Comparison of ENCODE assay signal across 1 cellular context in the genomic region with DNA sequence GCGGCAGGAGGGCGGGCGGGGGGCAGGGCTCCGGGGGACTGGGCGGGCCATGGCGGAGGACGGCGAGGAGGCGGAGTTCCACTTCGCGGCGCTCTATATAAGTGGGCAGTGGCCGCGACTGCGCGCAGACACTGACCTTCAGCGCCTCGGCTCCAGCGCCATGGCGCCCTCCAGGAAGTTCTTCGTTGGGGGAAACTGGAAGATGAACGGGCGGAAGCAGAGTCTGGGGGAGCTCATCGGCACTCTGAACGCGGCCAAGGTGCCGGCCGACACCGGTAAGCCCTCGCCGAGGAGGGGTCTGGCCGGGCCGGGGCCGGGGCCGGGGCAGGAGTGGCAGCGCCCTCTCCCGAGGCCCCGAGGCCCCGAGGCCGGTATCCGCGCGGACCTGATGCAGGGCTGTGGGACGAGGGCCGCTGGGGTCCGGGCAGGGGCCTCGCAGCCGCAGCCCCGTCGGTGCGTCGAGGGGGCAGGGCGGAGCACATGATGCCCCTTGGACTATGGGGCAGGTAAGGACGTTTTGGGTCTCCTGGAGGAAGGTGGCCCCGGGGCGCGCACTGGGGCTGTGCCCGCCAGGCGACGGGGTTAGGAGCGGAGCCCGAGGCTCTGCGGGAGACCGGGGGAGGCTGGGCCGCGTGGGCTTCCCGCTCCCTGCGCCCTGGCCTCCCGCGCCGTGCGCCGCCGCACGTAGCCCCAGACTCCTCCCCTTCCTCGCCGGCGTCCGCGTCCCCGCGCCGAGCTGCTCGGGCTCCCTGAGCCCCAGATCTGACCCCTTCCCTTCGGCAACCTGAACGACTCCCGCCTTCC.
TF ChIP-seq lines count a peak whose summit lies in the region.

A gene (plus strand): TSS at position 125 of the 804 bp plus-strand sequence. CDS start 36 bp downstream, at position 161.

TF ChIP-seq in HepG2, 621 proteins besides CTCF, POLR2A, EP300 and RAD21 (continued from another document and continues in another):
- TF ChIP-seq, protein P1, sequence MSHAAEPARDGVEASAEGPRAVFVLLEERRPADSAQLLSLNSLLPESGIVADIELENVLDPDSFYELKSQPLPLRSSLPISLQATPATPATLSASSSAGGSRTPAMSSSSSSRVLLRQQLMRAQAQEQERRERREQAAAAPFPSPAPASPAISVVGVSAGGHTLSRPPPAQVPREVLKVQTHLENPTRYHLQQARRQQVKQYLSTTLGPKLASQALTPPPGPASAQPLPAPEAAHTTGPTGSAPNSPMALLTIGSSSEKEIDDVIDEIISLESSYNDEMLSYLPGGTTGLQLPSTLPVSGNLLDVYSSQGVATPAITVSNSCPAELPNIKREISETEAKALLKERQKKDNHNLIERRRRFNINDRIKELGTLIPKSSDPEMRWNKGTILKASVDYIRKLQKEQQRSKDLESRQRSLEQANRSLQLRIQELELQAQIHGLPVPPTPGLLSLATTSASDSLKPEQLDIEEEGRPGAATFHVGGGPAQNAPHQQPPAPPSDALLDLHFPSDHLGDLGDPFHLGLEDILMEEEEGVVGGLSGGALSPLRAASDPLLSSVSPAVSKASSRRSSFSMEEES (CRISPR knock-in tag; IDR thresholded peaks at IDR 0.05), result peak; percentile 55; the same call in 1 of the 2 replicates
- TF ChIP-seq ZNF776 (CRISPR knock-in tag; IDR thresholded peaks at IDR 0.05), result peak; percentile 42; the same call in 1 of the 2 replicates
- peak; percentile 45; the same call in 1 of the 2 replicates for TF ChIP-seq PITX1 (CRISPR knock-in tag; IDR thresholded peaks at IDR 0.05)
- TF ChIP-seq ZFP41 (CRISPR knock-in tag; IDR thresholded peaks at IDR 0.05; ENCODE audit: borderline replicate concordance), result no peak
- TF ChIP-seq, protein P2, sequence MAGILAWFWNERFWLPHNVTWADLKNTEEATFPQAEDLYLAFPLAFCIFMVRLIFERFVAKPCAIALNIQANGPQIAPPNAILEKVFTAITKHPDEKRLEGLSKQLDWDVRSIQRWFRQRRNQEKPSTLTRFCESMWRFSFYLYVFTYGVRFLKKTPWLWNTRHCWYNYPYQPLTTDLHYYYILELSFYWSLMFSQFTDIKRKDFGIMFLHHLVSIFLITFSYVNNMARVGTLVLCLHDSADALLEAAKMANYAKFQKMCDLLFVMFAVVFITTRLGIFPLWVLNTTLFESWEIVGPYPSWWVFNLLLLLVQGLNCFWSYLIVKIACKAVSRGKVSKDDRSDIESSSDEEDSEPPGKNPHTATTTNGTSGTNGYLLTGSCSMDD (CRISPR knock-in tag; IDR thresholded peaks at IDR 0.05), result no peak
- TF ChIP-seq, protein P3, sequence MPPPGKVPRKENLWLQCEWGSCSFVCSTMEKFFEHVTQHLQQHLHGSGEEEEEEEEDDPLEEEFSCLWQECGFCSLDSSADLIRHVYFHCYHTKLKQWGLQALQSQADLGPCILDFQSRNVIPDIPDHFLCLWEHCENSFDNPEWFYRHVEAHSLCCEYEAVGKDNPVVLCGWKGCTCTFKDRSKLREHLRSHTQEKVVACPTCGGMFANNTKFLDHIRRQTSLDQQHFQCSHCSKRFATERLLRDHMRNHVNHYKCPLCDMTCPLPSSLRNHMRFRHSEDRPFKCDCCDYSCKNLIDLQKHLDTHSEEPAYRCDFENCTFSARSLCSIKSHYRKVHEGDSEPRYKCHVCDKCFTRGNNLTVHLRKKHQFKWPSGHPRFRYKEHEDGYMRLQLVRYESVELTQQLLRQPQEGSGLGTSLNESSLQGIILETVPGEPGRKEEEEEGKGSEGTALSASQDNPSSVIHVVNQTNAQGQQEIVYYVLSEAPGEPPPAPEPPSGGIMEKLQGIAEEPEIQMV (CRISPR knock-in tag; IDR thresholded peaks at IDR 0.05; ENCODE audit: low read depth), result no peak
- no peak for TF ChIP-seq ZNF460 (CRISPR knock-in tag; IDR thresholded peaks at IDR 0.05; ENCODE audit: borderline replicate concordance)
- TF ChIP-seq HHEX (CRISPR knock-in tag; IDR thresholded peaks at IDR 0.05), result no peak
- no peak for TF ChIP-seq ZNF451 (CRISPR knock-in tag; IDR thresholded peaks at IDR 0.05)
- no peak for TF ChIP-seq DNMT3B (CRISPR knock-in tag; conservative IDR thresholded peaks at IDR 0.05)
- TF ChIP-seq ZNF251 (CRISPR knock-in tag; IDR thresholded peaks at IDR 0.05), result no peak; the same call in 1 of the 2 replicates
- no peak for TF ChIP-seq CC2D1A (CRISPR knock-in tag; IDR thresholded peaks at IDR 0.05)
- no peak for TF ChIP-seq TOE1 (CRISPR knock-in tag; IDR thresholded peaks at IDR 0.05)
- TF ChIP-seq, protein P4, sequence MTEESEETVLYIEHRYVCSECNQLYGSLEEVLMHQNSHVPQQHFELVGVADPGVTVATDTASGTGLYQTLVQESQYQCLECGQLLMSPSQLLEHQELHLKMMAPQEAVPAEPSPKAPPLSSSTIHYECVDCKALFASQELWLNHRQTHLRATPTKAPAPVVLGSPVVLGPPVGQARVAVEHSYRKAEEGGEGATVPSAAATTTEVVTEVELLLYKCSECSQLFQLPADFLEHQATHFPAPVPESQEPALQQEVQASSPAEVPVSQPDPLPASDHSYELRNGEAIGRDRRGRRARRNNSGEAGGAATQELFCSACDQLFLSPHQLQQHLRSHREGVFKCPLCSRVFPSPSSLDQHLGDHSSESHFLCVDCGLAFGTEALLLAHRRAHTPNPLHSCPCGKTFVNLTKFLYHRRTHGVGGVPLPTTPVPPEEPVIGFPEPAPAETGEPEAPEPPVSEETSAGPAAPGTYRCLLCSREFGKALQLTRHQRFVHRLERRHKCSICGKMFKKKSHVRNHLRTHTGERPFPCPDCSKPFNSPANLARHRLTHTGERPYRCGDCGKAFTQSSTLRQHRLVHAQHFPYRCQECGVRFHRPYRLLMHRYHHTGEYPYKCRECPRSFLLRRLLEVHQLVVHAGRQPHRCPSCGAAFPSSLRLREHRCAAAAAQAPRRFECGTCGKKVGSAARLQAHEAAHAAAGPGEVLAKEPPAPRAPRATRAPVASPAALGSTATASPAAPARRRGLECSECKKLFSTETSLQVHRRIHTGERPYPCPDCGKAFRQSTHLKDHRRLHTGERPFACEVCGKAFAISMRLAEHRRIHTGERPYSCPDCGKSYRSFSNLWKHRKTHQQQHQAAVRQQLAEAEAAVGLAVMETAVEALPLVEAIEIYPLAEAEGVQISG (CRISPR knock-in tag; IDR thresholded peaks at IDR 0.05), result peak; percentile 41
- TF ChIP-seq CHD2 (IDR thresholded peaks at IDR 0.05; ENCODE audit: low read depth, low read length), result no peak
- TF ChIP-seq SP140L (CRISPR knock-in tag; IDR thresholded peaks at IDR 0.05; ENCODE audit: borderline replicate concordance), result no peak
- peak; percentile 89; the same call in 1 of the 2 replicates for TF ChIP-seq KAT7 (CRISPR knock-in tag; IDR thresholded peaks at IDR 0.05; ENCODE audit: borderline replicate concordance)
- TF ChIP-seq SP4 (CRISPR knock-in tag; IDR thresholded peaks at IDR 0.05), result peak; percentile 69; the same call in 1 of the 2 replicates
- no peak; the same call in 1 of the 2 replicates for TF ChIP-seq ZSCAN31 (CRISPR knock-in tag; IDR thresholded peaks at IDR 0.05; ENCODE audit: low read depth)
- TF ChIP-seq, protein P5, sequence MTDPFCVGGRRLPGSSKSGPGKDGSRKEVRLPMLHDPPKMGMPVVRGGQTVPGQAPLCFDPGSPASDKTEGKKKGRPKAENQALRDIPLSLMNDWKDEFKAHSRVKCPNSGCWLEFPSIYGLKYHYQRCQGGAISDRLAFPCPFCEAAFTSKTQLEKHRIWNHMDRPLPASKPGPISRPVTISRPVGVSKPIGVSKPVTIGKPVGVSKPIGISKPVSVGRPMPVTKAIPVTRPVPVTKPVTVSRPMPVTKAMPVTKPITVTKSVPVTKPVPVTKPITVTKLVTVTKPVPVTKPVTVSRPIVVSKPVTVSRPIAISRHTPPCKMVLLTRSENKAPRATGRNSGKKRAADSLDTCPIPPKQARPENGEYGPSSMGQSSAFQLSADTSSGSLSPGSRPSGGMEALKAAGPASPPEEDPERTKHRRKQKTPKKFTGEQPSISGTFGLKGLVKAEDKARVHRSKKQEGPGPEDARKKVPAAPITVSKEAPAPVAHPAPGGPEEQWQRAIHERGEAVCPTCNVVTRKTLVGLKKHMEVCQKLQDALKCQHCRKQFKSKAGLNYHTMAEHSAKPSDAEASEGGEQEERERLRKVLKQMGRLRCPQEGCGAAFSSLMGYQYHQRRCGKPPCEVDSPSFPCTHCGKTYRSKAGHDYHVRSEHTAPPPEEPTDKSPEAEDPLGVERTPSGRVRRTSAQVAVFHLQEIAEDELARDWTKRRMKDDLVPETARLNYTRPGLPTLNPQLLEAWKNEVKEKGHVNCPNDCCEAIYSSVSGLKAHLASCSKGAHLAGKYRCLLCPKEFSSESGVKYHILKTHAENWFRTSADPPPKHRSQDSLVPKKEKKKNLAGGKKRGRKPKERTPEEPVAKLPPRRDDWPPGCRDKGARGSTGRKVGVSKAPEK (CRISPR knock-in tag; IDR thresholded peaks at IDR 0.05; ENCODE audit: borderline replicate concordance), result no peak
- TF ChIP-seq ZNF607 (CRISPR knock-in tag; IDR thresholded peaks at IDR 0.05; ENCODE audit: borderline replicate concordance), result no peak; the same call in 1 of the 2 replicates
- TF ChIP-seq HDAC6 (IDR thresholded peaks at IDR 0.05; ENCODE audit: low read depth, low read length), result 0 out of 2 replicates have a peak, but pooled peaks have one; percentile 60
- TF ChIP-seq CCAR2 (optimal IDR thresholded peaks at IDR 0.05; ENCODE audit: low read depth, low read length), result no peak
- no peak for TF ChIP-seq SP2 (CRISPR knock-in tag; IDR thresholded peaks at IDR 0.05)
- no peak for TF ChIP-seq ZBTB1 (CRISPR knock-in tag; IDR thresholded peaks at IDR 0.05; ENCODE audit: borderline replicate concordance)
- no peak for TF ChIP-seq ZFP62 (CRISPR knock-in tag; IDR thresholded peaks at IDR 0.05)
- TF ChIP-seq ZBTB3 (CRISPR knock-in tag; IDR thresholded peaks at IDR 0.05; ENCODE audit: borderline replicate concordance, low read depth), result no peak
- no peak; the same call in 1 of the 2 replicates for TF ChIP-seq BRCA1 (CRISPR knock-in tag; IDR thresholded peaks at IDR 0.05)
- TF ChIP-seq TCF12 (IDR thresholded peaks at IDR 0.05), result no peak
- peak; percentile 33; the same call in 1 of the 2 replicates for TF ChIP-seq TCF12 (CRISPR knock-in tag; IDR thresholded peaks at IDR 0.05)
- TF ChIP-seq EED (CRISPR knock-in tag; IDR thresholded peaks at IDR 0.05), result no peak
- TF ChIP-seq, protein P6, sequence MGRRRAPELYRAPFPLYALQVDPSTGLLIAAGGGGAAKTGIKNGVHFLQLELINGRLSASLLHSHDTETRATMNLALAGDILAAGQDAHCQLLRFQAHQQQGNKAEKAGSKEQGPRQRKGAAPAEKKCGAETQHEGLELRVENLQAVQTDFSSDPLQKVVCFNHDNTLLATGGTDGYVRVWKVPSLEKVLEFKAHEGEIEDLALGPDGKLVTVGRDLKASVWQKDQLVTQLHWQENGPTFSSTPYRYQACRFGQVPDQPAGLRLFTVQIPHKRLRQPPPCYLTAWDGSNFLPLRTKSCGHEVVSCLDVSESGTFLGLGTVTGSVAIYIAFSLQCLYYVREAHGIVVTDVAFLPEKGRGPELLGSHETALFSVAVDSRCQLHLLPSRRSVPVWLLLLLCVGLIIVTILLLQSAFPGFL (CRISPR knock-in tag; IDR thresholded peaks at IDR 0.05), result no peak
- peak; percentile 88 for TF ChIP-seq AGO2 (optimal IDR thresholded peaks at IDR 0.05; ENCODE audit: low read depth, low read length)
- TF ChIP-seq ZNF264 (CRISPR knock-in tag; IDR thresholded peaks at IDR 0.05), result no peak; the same call in 1 of the 2 replicates
- TF ChIP-seq ZMYM3 (CRISPR knock-in tag; IDR thresholded peaks at IDR 0.05), result no peak
- TF ChIP-seq ZKSCAN5 (CRISPR knock-in tag; IDR thresholded peaks at IDR 0.05), result no peak
- TF ChIP-seq, protein P7, sequence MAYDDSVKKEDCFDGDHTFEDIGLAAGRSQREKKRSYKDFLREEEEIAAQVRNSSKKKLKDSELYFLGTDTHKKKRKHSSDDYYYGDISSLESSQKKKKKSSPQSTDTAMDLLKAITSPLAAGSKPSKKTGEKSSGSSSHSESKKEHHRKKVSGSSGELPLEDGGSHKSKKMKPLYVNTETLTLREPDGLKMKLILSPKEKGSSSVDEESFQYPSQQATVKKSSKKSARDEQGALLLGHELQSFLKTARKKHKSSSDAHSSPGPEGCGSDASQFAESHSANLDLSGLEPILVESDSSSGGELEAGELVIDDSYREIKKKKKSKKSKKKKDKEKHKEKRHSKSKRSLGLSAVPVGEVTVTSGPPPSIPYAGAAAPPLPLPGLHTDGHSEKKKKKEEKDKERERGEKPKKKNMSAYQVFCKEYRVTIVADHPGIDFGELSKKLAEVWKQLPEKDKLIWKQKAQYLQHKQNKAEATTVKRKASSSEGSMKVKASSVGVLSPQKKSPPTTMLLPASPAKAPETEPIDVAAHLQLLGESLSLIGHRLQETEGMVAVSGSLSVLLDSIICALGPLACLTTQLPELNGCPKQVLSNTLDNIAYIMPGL (CRISPR knock-in tag; IDR thresholded peaks at IDR 0.05; ENCODE audit: borderline replicate concordance in 1 of 2, low read depth in 1 of 2), result peak; percentile 48 to 76; a peak in 3 of 4 replicates
- no peak for TF ChIP-seq MYNN (CRISPR knock-in tag; IDR thresholded peaks at IDR 0.05; ENCODE audit: low read depth)
- TF ChIP-seq SSRP1 (CRISPR knock-in tag; IDR thresholded peaks at IDR 0.05), result no peak
- TF ChIP-seq, protein P8, sequence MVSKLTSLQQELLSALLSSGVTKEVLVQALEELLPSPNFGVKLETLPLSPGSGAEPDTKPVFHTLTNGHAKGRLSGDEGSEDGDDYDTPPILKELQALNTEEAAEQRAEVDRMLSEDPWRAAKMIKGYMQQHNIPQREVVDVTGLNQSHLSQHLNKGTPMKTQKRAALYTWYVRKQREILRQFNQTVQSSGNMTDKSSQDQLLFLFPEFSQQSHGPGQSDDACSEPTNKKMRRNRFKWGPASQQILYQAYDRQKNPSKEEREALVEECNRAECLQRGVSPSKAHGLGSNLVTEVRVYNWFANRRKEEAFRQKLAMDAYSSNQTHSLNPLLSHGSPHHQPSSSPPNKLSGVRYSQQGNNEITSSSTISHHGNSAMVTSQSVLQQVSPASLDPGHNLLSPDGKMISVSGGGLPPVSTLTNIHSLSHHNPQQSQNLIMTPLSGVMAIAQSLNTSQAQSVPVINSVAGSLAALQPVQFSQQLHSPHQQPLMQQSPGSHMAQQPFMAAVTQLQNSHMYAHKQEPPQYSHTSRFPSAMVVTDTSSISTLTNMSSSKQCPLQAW (CRISPR knock-in tag; IDR thresholded peaks at IDR 0.05), result 0 out of 2 replicates have a peak, but pooled peaks have one; percentile 6
- peak; percentile 60; the same call in 1 of the 2 replicates for TF ChIP-seq ZNF563 (CRISPR knock-in tag; IDR thresholded peaks at IDR 0.05)
- TF ChIP-seq, protein P9, sequence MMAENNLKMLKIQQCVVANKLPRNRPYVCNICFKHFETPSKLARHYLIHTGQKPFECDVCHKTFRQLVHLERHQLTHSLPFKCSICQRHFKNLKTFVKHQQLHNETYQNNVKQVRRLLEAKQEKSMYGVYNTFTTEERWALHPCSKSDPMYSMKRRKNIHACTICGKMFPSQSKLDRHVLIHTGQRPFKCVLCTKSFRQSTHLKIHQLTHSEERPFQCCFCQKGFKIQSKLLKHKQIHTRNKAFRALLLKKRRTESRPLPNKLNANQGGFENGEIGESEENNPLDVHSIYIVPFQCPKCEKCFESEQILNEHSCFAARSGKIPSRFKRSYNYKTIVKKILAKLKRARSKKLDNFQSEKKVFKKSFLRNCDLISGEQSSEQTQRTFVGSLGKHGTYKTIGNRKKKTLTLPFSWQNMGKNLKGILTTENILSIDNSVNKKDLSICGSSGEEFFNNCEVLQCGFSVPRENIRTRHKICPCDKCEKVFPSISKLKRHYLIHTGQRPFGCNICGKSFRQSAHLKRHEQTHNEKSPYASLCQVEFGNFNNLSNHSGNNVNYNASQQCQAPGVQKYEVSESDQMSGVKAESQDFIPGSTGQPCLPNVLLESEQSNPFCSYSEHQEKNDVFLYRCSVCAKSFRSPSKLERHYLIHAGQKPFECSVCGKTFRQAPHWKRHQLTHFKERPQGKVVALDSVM (CRISPR knock-in tag; IDR thresholded peaks at IDR 0.05), result peak; percentile 48
